In the genomic region with DNA sequence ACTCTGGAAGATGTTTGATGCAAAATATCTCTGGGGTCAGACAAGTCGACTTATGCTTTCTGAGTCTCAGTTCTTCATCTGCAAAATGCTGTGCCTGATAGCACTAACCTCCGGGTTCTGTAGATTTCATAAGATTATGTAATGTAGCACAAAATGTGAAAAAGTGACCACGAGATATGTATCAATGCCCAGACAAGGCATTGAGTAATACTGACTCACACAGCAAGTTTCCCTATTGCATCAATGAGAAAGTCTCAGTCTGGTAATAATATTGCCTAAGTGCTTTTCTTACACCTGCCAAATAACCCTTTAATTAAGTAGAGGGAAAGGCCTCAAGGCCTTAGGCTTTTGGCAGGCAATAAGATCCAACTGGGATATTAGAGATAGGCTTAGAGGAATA, we compare ENCODE assay signal across 12 cellular contexts. TPM values are rescaled to one million over a fixed set of nuclear protein-coding genes. Genes with fewer than 3 reads are reported as not detected.
A peak's percentile ranks its signal among the peaks of the same experiment; 100 is the strongest.
DNase-seq lines count a peak whose midpoint lies in the region; ATAC-seq, FAIRE-seq and TF ChIP-seq lines count a peak whose summit lies in the region.
"Had no signal": no experiment of that assay in that cellular context is flagged by ENCODE, and none has a peak within 500 bp of the region (broad histone marks: within the 10 kb centered on the region; RNA-seq: fewer than 3 reads in every experiment).

No MANE protein-coding gene starts in this region.

- TF ChIP-seq CTCF in CD14-positive monocyte (IDR thresholded peaks at IDR 0.05) (no peak), bronchial epithelial cell (IDR thresholded peaks at IDR 0.05; ENCODE audit: insufficient read depth, low read length, severe bottlenecking) (no peak), osteoblast (IDR thresholded peaks at IDR 0.05; ENCODE audit: extremely low read depth, low read depth, low read length) (no peak), Caco-2 (IDR thresholded peaks at IDR 0.05; ENCODE audit: insufficient read depth in 1 of 2, low read depth in 1 of 2, low read length in 1 of 2, severe bottlenecking in 1 of 2, unreplicated experiment in 1 of 2) (no peak)

- H3K27me3 ChIP-seq in MG63 (peaks cover 9% of the 10 kb centered on the region; the same call in 1 of the 2 replicates), bronchial epithelial cell (ENCODE audit: control insufficient read depth, insufficient read depth, low read length) (peaks cover 4% of the 10 kb centered on the region), osteoblast (ENCODE audit: insufficient read depth, low read length) (peaks cover 20% of the 10 kb centered on the region), Caco-2 (replicated peaks; ENCODE audit: control insufficient read depth, insufficient read depth, low read length) (no peaks in the 10 kb centered on the region)

- no peaks in the 10 kb centered on the region for H3K36me3 Mint-ChIP-seq in CD14-positive monocyte
- H3K36me3 Mint-ChIP-seq in stimulated activated memory B cell treated with anti-CD40 and anti-IgM and Interleukin-4, amounts not matched to agents 10 μg/mL and 1 μg/mL and 100 μg/mL, for 72 hours = no peaks in the 10 kb centered on the region
- no peaks in the 10 kb centered on the region for H3K36me3 Mint-ChIP-seq in Caco-2 (ENCODE audit: insufficient read depth, unreplicated experiment)
- H3K36me3 Mint-ChIP-seq: CD4-positive, CD25-positive, alpha-beta regulatory T cell; mesothelial cell of epicardium had no signal

- DNase-seq in CD14-positive monocyte (ENCODE audit: low spot score) (peak; percentile 59), MG63 (peak; percentile 42), bronchial epithelial cell (ENCODE audit: low read depth) (peak; percentile 96), osteoblast (ENCODE audit: insufficient read length, low spot score, missing footprints) (peak; percentile 67), Caco-2 (no peak)
- DNase-seq in stimulated activated CD4-positive, alpha-beta T cell treated with anti-CD3 and anti-CD28 coated beads, Interleukin-2, amount 100 ng/mL, for 24 hours = no peak
- DNase-seq: CD4-positive, CD25-positive, alpha-beta regulatory T cell; NCI-H345; SW 1271 had no signal

- H3K9me3 Mint-ChIP-seq in CD14-positive monocyte (no peaks in the 10 kb centered on the region), Caco-2 (ENCODE audit: unreplicated experiment) (no peaks in the 10 kb centered on the region)
- H3K9me3 Mint-ChIP-seq in stimulated activated memory B cell treated with anti-CD40 and anti-IgM and Interleukin-4, amounts not matched to agents 10 μg/mL and 1 μg/mL and 100 μg/mL, for 72 hours = no peaks in the 10 kb centered on the region
- H3K9me3 Mint-ChIP-seq: CD4-positive, CD25-positive, alpha-beta regulatory T cell; mesothelial cell of epicardium had no signal

- H3K9me3 ChIP-seq in MG63 (no peaks in the 10 kb centered on the region), osteoblast (ENCODE audit: low read depth, low read length) (no peaks in the 10 kb centered on the region), Caco-2 (no peaks in the 10 kb centered on the region)

- H2AFZ ChIP-seq in osteoblast (ENCODE audit: low read length) = no peak overlapping the region

- no peak for FAIRE-seq in bronchial epithelial cell (lab: Jason Lieb, UNC)

- H3K4me1 ChIP-seq in osteoblast (ENCODE audit: insufficient read depth, low read length) = no peaks in the 10 kb centered on the region
- peaks cover 24% of the 10 kb centered on the region for H3K4me1 ChIP-seq in Caco-2

- no peak for ATAC-seq in HG02840 (IDR thresholded peaks at IDR 0.05; ENCODE audit: low FRiP score, unreplicated experiment)
- ATAC-seq in stimulated activated memory B cell treated with anti-CD40 and anti-IgM and Interleukin-4, amounts not matched to agents 10 μg/mL and 1 μg/mL and 100 μg/mL, for 72 hours = no peak

- CTCF ChIA-PET in Caco-2 (lab: Charles Lee) = no interaction called here

- POLR2A ChIA-PET in Caco-2 (lab: Charles Lee) = no interaction called here

- H3K27ac Mint-ChIP-seq in CD14-positive monocyte = peak overlapping the region; percentile 91 to 98 (median 98)
- H3K27ac Mint-ChIP-seq in stimulated activated memory B cell treated with anti-CD40 and anti-IgM and Interleukin-4, amounts not matched to agents 10 μg/mL and 1 μg/mL and 100 μg/mL, for 72 hours = no peak overlapping the region
- H3K27ac Mint-ChIP-seq in Caco-2 (ENCODE audit: unreplicated experiment) = no peak overlapping the region
- H3K27ac Mint-ChIP-seq: CD4-positive, CD25-positive, alpha-beta regulatory T cell; mesothelial cell of epicardium had no signal

- no peak overlapping the region for H3K27ac ChIP-seq in osteoblast (ENCODE audit: low read depth, low read length)

- intact Hi-C loops in CD14-positive monocyte (cut with micrococcal nuclease) = loop anchor here (1.0 to 10.0 kb wide), 3 partner anchors 8 to 607 kb away; no protein-coding TSS in a partner anchor
- intact Hi-C loops in Caco-2 (cut with micrococcal nuclease; ENCODE audit: unreplicated experiment) = no loop called here

- peaks cover 47% of the 10 kb centered on the region for H3K4me1 Mint-ChIP-seq in CD14-positive monocyte
- H3K4me1 Mint-ChIP-seq in stimulated activated memory B cell treated with anti-CD40 and anti-IgM and Interleukin-4, amounts not matched to agents 10 μg/mL and 1 μg/mL and 100 μg/mL, for 72 hours = no peaks in the 10 kb centered on the region
- peaks cover 28% of the 10 kb centered on the region for H3K4me1 Mint-ChIP-seq in Caco-2 (ENCODE audit: low read depth, unreplicated experiment)
- H3K4me1 Mint-ChIP-seq: CD4-positive, CD25-positive, alpha-beta regulatory T cell; mesothelial cell of epicardium had no signal

- H3K4me2 ChIP-seq in osteoblast (ENCODE audit: insufficient read depth, low read length) = no peak overlapping the region

- no peaks in the 10 kb centered on the region for H4K20me1 ChIP-seq in osteoblast (ENCODE audit: insufficient read depth, low read length)

- H3K4me3 ChIP-seq in MG63 (no peak overlapping the region), bronchial epithelial cell (ENCODE audit: low read depth, low read length) (no peak overlapping the region), osteoblast (ENCODE audit: insufficient read depth, low read length) (no peak overlapping the region), Caco-2 (ENCODE audit: low read depth, low read length) (no peak overlapping the region)

- H3K79me2 ChIP-seq in osteoblast (ENCODE audit: insufficient read depth, low read length) = no peaks in the 10 kb centered on the region

- H3K27me3 Mint-ChIP-seq in CD14-positive monocyte (ENCODE audit: low read depth in 3 of 3) (peaks cover 0 to 8% (median 5%) of the 10 kb centered on the region in 3 donors), Caco-2 (ENCODE audit: insufficient read depth, unreplicated experiment) (no peaks in the 10 kb centered on the region)
- peaks cover 11% of the 10 kb centered on the region for H3K27me3 Mint-ChIP-seq in stimulated activated memory B cell treated with anti-CD40 and anti-IgM and Interleukin-4, amounts not matched to agents 10 μg/mL and 1 μg/mL and 100 μg/mL, for 72 hours
- H3K27me3 Mint-ChIP-seq: CD4-positive, CD25-positive, alpha-beta regulatory T cell had no signal

- H3K36me3 ChIP-seq in MG63 (no peaks in the 10 kb centered on the region), bronchial epithelial cell (ENCODE audit: control insufficient read depth, insufficient read depth, low read length) (no peaks in the 10 kb centered on the region), osteoblast (ENCODE audit: insufficient read depth, low read length) (no peaks in the 10 kb centered on the region), Caco-2 (ENCODE audit: control insufficient read depth, insufficient read depth, low read length) (no peaks in the 10 kb centered on the region)

- H3K4me3 Mint-ChIP-seq in CD14-positive monocyte (peak overlapping the region in 1 of 2 donors; percentile 64), Caco-2 (ENCODE audit: unreplicated experiment) (no peak overlapping the region)
- no peak overlapping the region for H3K4me3 Mint-ChIP-seq in stimulated activated memory B cell treated with anti-CD40 and anti-IgM and Interleukin-4, amounts not matched to agents 10 μg/mL and 1 μg/mL and 100 μg/mL, for 72 hours
- H3K4me3 Mint-ChIP-seq: CD4-positive, CD25-positive, alpha-beta regulatory T cell; mesothelial cell of epicardium had no signal

- no TSS peak for BruUV-seq in Caco-2 (replicated peaks; lab: Mats Ljungman, UMichigan)

RNA-seq across cellular contexts. Expression of gene MMP2, which starts 41.4 kb away (rescaled TPM):
- polyA plus RNA-seq in CD14-positive monocyte = not detected
- total RNA-seq in MG63 (2014; rRNA removed; shearing (Covaris generic); ENCODE audit: low replicate concordance) = 53.0 and 98.5 TPM in 2 replicates
- 5.8 and 12.4 TPM in 2 replicates for total RNA-seq in bronchial epithelial cell
- 2,094 and 2,259 TPM in 2 replicates for total RNA-seq in osteoblast
- 0.14 and 0.91 TPM in 2 replicates for total RNA-seq in Caco-2 (2022)
- polyA plus RNA-seq: CD4-positive, CD25-positive, alpha-beta regulatory T cell had no signal

Comparison
In these comparisons a context has a peak if more than half of its experiments do, and no peak if none do; other contexts are left out.
1. DNase-seq: peak in CD14-positive monocyte (single experiment), MG63 (single experiment), bronchial epithelial cell (single experiment) and osteoblast (single experiment); none in stimulated activated CD4-positive, alpha-beta T cell treated with anti-CD3 and anti-CD28 coated beads, Interleukin-2, amount 100 ng/mL, for 24 hours (0 of 2) and Caco-2 (0 of 2).
2. H3K27ac Mint-ChIP-seq: peak in CD14-positive monocyte (7 of 7); none in stimulated activated memory B cell treated with anti-CD40 and anti-IgM and Interleukin-4, amounts not matched to agents 10 μg/mL and 1 μg/mL and 100 μg/mL, for 72 hours (single experiment) and Caco-2 (single experiment).
3. RNA of gene MMP2, which starts 41.4 kb away (total RNA-seq): 2,094 to 2,259 TPM in osteoblast; 53.0 to 98.5 TPM in MG63, 5.8 to 12.4 TPM in bronchial epithelial cell and 0.14 to 0.91 TPM in Caco-2; every median in the first group is over 10 times any median in the second.